Comparison of ENCODE assay signal across 23 cellular contexts in the genomic region with DNA sequence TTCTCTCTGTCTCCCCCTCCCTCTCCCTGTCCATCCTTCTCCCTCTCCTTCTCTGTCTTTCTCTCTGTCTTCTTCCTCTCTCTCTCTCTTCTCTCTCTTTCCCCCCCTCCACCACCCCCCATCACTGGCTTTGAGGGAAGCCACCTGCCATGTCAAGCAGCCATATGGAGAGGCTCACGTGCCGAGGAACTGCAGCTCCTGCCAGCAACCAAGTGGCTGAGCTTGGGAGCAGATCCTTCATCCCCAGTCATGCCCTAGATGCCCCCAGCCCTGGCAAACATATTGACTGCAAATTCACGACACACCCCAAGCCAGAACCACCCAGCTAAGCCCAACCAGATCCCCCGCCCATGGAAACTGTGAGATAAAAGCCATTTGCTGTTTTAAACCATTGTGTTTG. TPM values are rescaled to one million over a fixed set of nuclear protein-coding genes. Genes with fewer than 3 reads are reported as not detected.
DNase-seq lines count a peak whose midpoint lies in the region; ATAC-seq and TF ChIP-seq lines count a peak whose summit lies in the region.
"Had no signal": no experiment of that assay in that cellular context is flagged by ENCODE, and none has a peak within 500 bp of the region (broad histone marks: within the 10 kb centered on the region; RNA-seq: fewer than 3 reads in every experiment).

No MANE protein-coding gene starts in this region.

- H3K14ac ChIP-seq in neuronal stem cell (ENCODE audit: low read length), result no peak overlapping the region

- peak; percentile 22 for DNase-seq in activated CD8-positive, alpha-beta memory T cell treated with anti-CD3 and anti-CD28 coated beads, Interleukin-2, amount 10 ng/mL, durations not matched to agents 7 days and 5 days
- DNase-seq in activated CD8-positive, alpha-beta memory T cell treated with anti-CD3 and anti-CD28 coated beads, Interleukin-2, amount 50 U/mL, for 4 hours, result no peak
- DNase-seq in cerebellum (ENCODE audit: low spot score) (peak; percentile 77), neuronal stem cell (ENCODE audit: low spot score) (no peak), uterus (peak in 1 of 2 donors; percentile 76), LoVo (ENCODE audit: low spot score) (no peak), NCI-H1417 treated with DMSO at 0.1 percent for 48 hours (lab: John Stamatoyannopoulos, UW) (no peak)
- DNase-seq: activated CD4-positive, alpha-beta T cell treated with anti-CD3 and anti-CD28 coated beads for 36 hours; body of pancreas; Calu3; KG1; left lung; midbrain; MV-4-11; NCI-H2029 treated with DMSO at 0.1 percent for 48 hours; OCI-M1 had no signal

- H3K27ac Mint-ChIP-seq in activated CD8-positive, alpha-beta memory T cell treated with anti-CD3 and anti-CD28 coated beads, Interleukin-2, amount 10 ng/mL, durations not matched to agents 7 days and 5 days, result no peak overlapping the region
- H3K27ac Mint-ChIP-seq: activated CD4-positive, alpha-beta T cell treated with anti-CD3 and anti-CD28 coated beads for 36 hours; GM23338; neural progenitor cell had no signal

- no CpG with 5 or more reads among the region's 4 CpGs for WGBS in neuronal stem cell (ENCODE audit: extremely low coverage in 2 of 2, insufficient read length in 2 of 2, insufficient replicate concordance in 1 of 2), 2 donors

- TF ChIP-seq CTCF in uterus (IDR thresholded peaks at IDR 0.05), result no peak

- peak overlapping the region; percentile 66 for H2BK5ac ChIP-seq in neuronal stem cell (ENCODE audit: low read length)

- H3K36me3 ChIP-seq in neuronal stem cell (replicated peaks in 1 of 2; ENCODE audit: control insufficient read depth in 2 of 2, insufficient read depth in 2 of 2, low read length in 2 of 2) (no peaks in the 10 kb centered on the region), uterus (no peaks in the 10 kb centered on the region)
- H3K36me3 ChIP-seq: BLaER1 treated with 17β-estradiol and CSF1 and Interleukin-3, amounts not matched to agents 10 nM and 100 nM; left lung; neural progenitor cell had no signal

- H2BK15ac ChIP-seq in neuronal stem cell (ENCODE audit: low read length), result no peak overlapping the region

- no peak overlapping the region for H2AFZ ChIP-seq in neuronal stem cell (ENCODE audit: low read length)
- H2AFZ ChIP-seq: GM23338, neural progenitor cell had no signal

- H3K4me3 ChIP-seq in neuronal stem cell (ENCODE audit: low read length in 2 of 2) (no peak overlapping the region), uterus (no peak overlapping the region)
- H3K4me3 ChIP-seq: BLaER1 treated with 17β-estradiol and CSF1 and Interleukin-3, amounts not matched to agents 10 nM and 100 nM; body of pancreas; GM23338; left lung; neural progenitor cell had no signal

- H3K9me3 ChIP-seq in neuronal stem cell (replicated peaks in 1 of 2; ENCODE audit: control insufficient read depth in 2 of 2, insufficient read depth in 1 of 2, low read depth in 1 of 2, low read length in 2 of 2), result no peaks in the 10 kb centered on the region
- H3K9me3 ChIP-seq in uterus, result no peaks in the 10 kb centered on the region

- H3K27me3 ChIP-seq in neuronal stem cell (ENCODE audit: control insufficient read depth in 3 of 3, insufficient read depth in 3 of 3, low read depth in 1 of 3, low read length in 3 of 3), result peaks cover 0 to 9% (median 0%) of the 10 kb centered on the region in 3 experiments
- H3K27me3 ChIP-seq in uterus, result no peaks in the 10 kb centered on the region
- H3K27me3 ChIP-seq: body of pancreas had no signal

- H4K91ac ChIP-seq in neuronal stem cell (ENCODE audit: low read depth, low read length, poor library complexity), result no peak overlapping the region

- no peak overlapping the region for H3K4me2 ChIP-seq in neuronal stem cell (ENCODE audit: insufficient read depth, low read length, poor library complexity, severe bottlenecking)
- H3K4me2 ChIP-seq: GM23338, neural progenitor cell had no signal

- peaks cover 25% of the 10 kb centered on the region for H3K27me3 Mint-ChIP-seq in activated CD8-positive, alpha-beta memory T cell treated with anti-CD3 and anti-CD28 coated beads, Interleukin-2, amount 10 ng/mL, durations not matched to agents 7 days and 5 days

- no peak overlapping the region for H2BK12ac ChIP-seq in neuronal stem cell (ENCODE audit: low read length)

- H3K4ac ChIP-seq in neuronal stem cell (ENCODE audit: low read length), result no peak overlapping the region

- H2BK120ac ChIP-seq in neuronal stem cell (ENCODE audit: low read depth, low read length), result no peak overlapping the region

- H3K4me1 ChIP-seq in neuronal stem cell (ENCODE audit: control insufficient read depth in 2 of 2, insufficient read depth in 1 of 2, low read depth in 1 of 2, low read length in 2 of 2) (peaks cover 0 to 6% of the 10 kb centered on the region in 2 donors), uterus (no peaks in the 10 kb centered on the region)
- H3K4me1 ChIP-seq: body of pancreas, left lung, neural progenitor cell had no signal

- H3K23ac ChIP-seq in neuronal stem cell (ENCODE audit: low read depth, low read length, poor library complexity), result no peak overlapping the region

- H3K36me3 Mint-ChIP-seq in activated CD8-positive, alpha-beta memory T cell treated with anti-CD3 and anti-CD28 coated beads, Interleukin-2, amount 10 ng/mL, durations not matched to agents 7 days and 5 days, result no peaks in the 10 kb centered on the region
- H3K36me3 Mint-ChIP-seq: neural progenitor cell had no signal

- ATAC-seq in activated CD8-positive, alpha-beta memory T cell treated with anti-CD3 and anti-CD28 coated beads, Interleukin-2, amount 10 ng/mL, durations not matched to agents 7 days and 5 days, result no peak
- no peak for ATAC-seq in activated CD4-positive, CD25-positive, alpha-beta regulatory T cell treated with anti-CD3 and anti-CD28 coated beads, Interleukin-2, amount 50 U/mL, for 24 hours
- ATAC-seq: activated CD4-positive, alpha-beta T cell treated with anti-CD3 and anti-CD28 coated beads for 36 hours; body of pancreas; GM23338; left lung; Right ventricle myocardium inferior had no signal

- CTCF ChIA-PET in activated CD8-positive, alpha-beta memory T cell treated with anti-CD3 and anti-CD28 coated beads, Interleukin-2, amount 10 ng/mL, durations not matched to agents 7 days and 5 days (lab: Charles Lee), result no interaction called here

- H3K27ac ChIP-seq in neuronal stem cell (replicated peaks; ENCODE audit: low read length) (no peak overlapping the region), uterus (peak overlapping the region; percentile 40 to 84)
- H3K27ac ChIP-seq: BLaER1 treated with 17β-estradiol and CSF1 and Interleukin-3, amounts not matched to agents 10 nM and 100 nM; body of pancreas; left lung; neural progenitor cell had no signal

- H3K4me1 Mint-ChIP-seq in activated CD8-positive, alpha-beta memory T cell treated with anti-CD3 and anti-CD28 coated beads, Interleukin-2, amount 10 ng/mL, durations not matched to agents 7 days and 5 days, result no peaks in the 10 kb centered on the region
- H3K4me1 Mint-ChIP-seq: activated CD4-positive, alpha-beta T cell treated with anti-CD3 and anti-CD28 coated beads for 36 hours; GM23338 had no signal

- no peak for TF ChIP-seq POLR2A in uterus (IDR thresholded peaks at IDR 0.05)

- no peaks in the 10 kb centered on the region for H3K9me3 Mint-ChIP-seq in activated CD8-positive, alpha-beta memory T cell treated with anti-CD3 and anti-CD28 coated beads, Interleukin-2, amount 10 ng/mL, durations not matched to agents 7 days and 5 days (ENCODE audit: low read depth)

- no peak overlapping the region for H3K9ac ChIP-seq in neuronal stem cell (ENCODE audit: low read depth, low read length, poor library complexity)
- H3K9ac ChIP-seq: BLaER1 treated with 17β-estradiol and CSF1 and Interleukin-3, amounts not matched to agents 10 nM and 100 nM; neural progenitor cell had no signal

- H3K18ac ChIP-seq in neuronal stem cell (ENCODE audit: low read length), result no peak overlapping the region

- no peak overlapping the region for H4K8ac ChIP-seq in neuronal stem cell (ENCODE audit: low read depth, low read length)

- intact Hi-C loops in uterus (cut with DNase I; ENCODE audit: low total_unique reads), result no loop called here

- H3K4me3 Mint-ChIP-seq in activated CD8-positive, alpha-beta memory T cell treated with anti-CD3 and anti-CD28 coated beads, Interleukin-2, amount 10 ng/mL, durations not matched to agents 7 days and 5 days, result no peak overlapping the region
- H3K4me3 Mint-ChIP-seq: activated CD4-positive, alpha-beta T cell treated with anti-CD3 and anti-CD28 coated beads for 36 hours; GM23338; neural progenitor cell had no signal

- H2AK5ac ChIP-seq in neuronal stem cell (ENCODE audit: low read depth, low read length), result no peak overlapping the region

- H3K79me1 ChIP-seq in neuronal stem cell (ENCODE audit: low read depth, low read length), result peaks cover 2% of the 10 kb centered on the region

RNA-seq across cellular contexts. Expression of a gene that starts 40.9 kb away (rescaled TPM):
- total RNA-seq in activated CD8-positive, alpha-beta memory T cell treated with anti-CD3 and anti-CD28 coated beads, Interleukin-2, amount 10 ng/mL, durations not matched to agents 7 days and 5 days, result not detected
- total RNA-seq in cerebellum (12.3 TPM), uterus (1 to 10 TPM in 3 of 4 donors, under 1 TPM in 1; 0.69 to 5.3 (median 2.7) TPM)
- 13.0 TPM for polyA plus RNA-seq in neuronal stem cell (2013, experiment 1 of 2)
- 12.5 TPM for polyA plus RNA-seq in neuronal stem cell (2013, experiment 2 of 2)
- total RNA-seq: A673, Calu3, HT-29, left lung, Right ventricle myocardium inferior had no signal

Comparison
In these comparisons a context has a peak if more than half of its experiments do, and no peak if none do; other contexts are left out.
1. DNase-seq: peak in activated CD8-positive, alpha-beta memory T cell treated with anti-CD3 and anti-CD28 coated beads, Interleukin-2, amount 10 ng/mL, durations not matched to agents 7 days and 5 days (single experiment) and cerebellum (single experiment); none in activated CD8-positive, alpha-beta memory T cell treated with anti-CD3 and anti-CD28 coated beads, Interleukin-2, amount 50 U/mL, for 4 hours (single experiment), neuronal stem cell (single experiment), LoVo (single experiment) and NCI-H1417 treated with DMSO at 0.1 percent for 48 hours (single experiment).